8 cellular contexts compared by ENCODE assay signal in genomic region chr16:667780-668518, GRCh38. TPM values are rescaled to one million over a fixed set of nuclear protein-coding genes. Genes with fewer than 3 reads are reported as not detected.
A peak's percentile ranks its signal among the peaks of the same experiment; 100 is the strongest.
DNase-seq lines count a peak whose midpoint lies in the region; TF ChIP-seq lines count a peak whose summit lies in the region.

RHOT2 (plus strand) TSS chr16:668132; CDS start chr16:668200, 68 bp downstream.

- peaks cover 13% of the 10 kb centered on the region for H3K4me1 Mint-ChIP-seq in activated naive CD4-positive, alpha-beta T cell treated with anti-CD3 and anti-CD28 coated beads, Interleukin-2, amount 10 ng/mL, durations not matched to agents 7 days and 5 days

- H4K20me1 ChIP-seq in SK-N-SH (ENCODE audit: insufficient read depth) = 0 out of 2 replicates have a peak, but pooled peaks cover 6% of the 10 kb centered on the region

- peak; percentile 25 to 30; a peak in 1 of 4 replicates for TF ChIP-seq EP300 in SK-N-SH (IDR thresholded peaks at IDR 0.05; ENCODE audit: borderline replicate concordance in 1 of 2, low read depth in 1 of 2, low read length in 1 of 2)

- no peaks in the 10 kb centered on the region for H3K27me3 Mint-ChIP-seq in activated naive CD4-positive, alpha-beta T cell treated with anti-CD3 and anti-CD28 coated beads, Interleukin-2, amount 10 ng/mL, durations not matched to agents 7 days and 5 days

- H3K9ac ChIP-seq in SK-N-SH = peak within 1 kb of the TSS; percentile 88

- H3K79me2 ChIP-seq in SK-N-SH (ENCODE audit: insufficient read depth) = peaks cover 25% of the 10 kb centered on the region

- H3K36me3 ChIP-seq in SK-N-SH (replicated peaks in 1 of 2; ENCODE audit: control insufficient read depth in 1 of 2, insufficient read depth in 2 of 2, low read length in 1 of 2) = peaks cover 5 to 42% of the 10 kb centered on the region in 2 experiments

- no peaks in the 10 kb centered on the region for H3K9me3 Mint-ChIP-seq in activated naive CD4-positive, alpha-beta T cell treated with anti-CD3 and anti-CD28 coated beads, Interleukin-2, amount 10 ng/mL, durations not matched to agents 7 days and 5 days

- H3K4me3 Mint-ChIP-seq in activated naive CD4-positive, alpha-beta T cell treated with anti-CD3 and anti-CD28 coated beads, Interleukin-2, amount 10 ng/mL, durations not matched to agents 7 days and 5 days = peak within 1 kb of the TSS; percentile 79

- WGBS in SK-N-SH (ENCODE audit: low lambda C conversion rate) = under 1% methylated on average over 26 of the region's 78 CpGs

- no peaks in the 10 kb centered on the region for H3K27me3 ChIP-seq in SK-N-SH (ENCODE audit: insufficient read depth)

- no peaks in the 10 kb centered on the region for H3K9me2 ChIP-seq in SK-N-SH

- POLR2A ChIA-PET in SK-N-SH (lab: Yijun Ruan, JAX) = interaction anchor here (0.6 to 1.5 kb wide), 3 partner anchors 11 to 16 kb away, joined by 4 read pairs; partner anchors contain the start of genes JMJD8 and STUB1

- peak; percentile 44; the same call in 1 of the 2 replicates for TF ChIP-seq RAD21 in SK-N-SH (IDR thresholded peaks at IDR 0.05; ENCODE audit: low read length)

- H3K9me3 ChIP-seq in SK-N-SH = no peaks in the 10 kb centered on the region

- peaks cover 0 to 15% of the 10 kb centered on the region in 2 experiments; a peak in 1 of 4 replicates for H3K4me1 ChIP-seq in SK-N-SH (ENCODE audit: control insufficient read depth in 1 of 2, insufficient read depth in 2 of 2, low read depth in 1 of 2, low read length in 1 of 2)

- H3K36me3 Mint-ChIP-seq in activated naive CD4-positive, alpha-beta T cell treated with anti-CD3 and anti-CD28 coated beads, Interleukin-2, amount 10 ng/mL, durations not matched to agents 7 days and 5 days = peaks cover 4% of the 10 kb centered on the region

- H3F3A ChIP-seq in SK-N-SH (replicated peaks; ENCODE audit: insufficient read depth) = no peaks in the 10 kb centered on the region

- peak within 1 kb of the TSS; percentile 56 to 81 for H3K27ac ChIP-seq in SK-N-SH (ENCODE audit: low read depth in 2 of 2, low read length in 1 of 2)

- peak within 1 kb of the TSS; percentile 84 for H3K27ac Mint-ChIP-seq in activated naive CD4-positive, alpha-beta T cell treated with anti-CD3 and anti-CD28 coated beads, Interleukin-2, amount 10 ng/mL, durations not matched to agents 7 days and 5 days

- H2AFZ ChIP-seq in SK-N-SH (ENCODE audit: low read depth) = peak within 1 kb of the TSS; percentile 36; the same call in 1 of the 2 replicates

- TF ChIP-seq CTCF in HFF-Myc (IDR thresholded peaks at IDR 0.05; ENCODE audit: low read depth, low read length, missing control alignments) = peak; percentile 69
- TF ChIP-seq CTCF in SK-N-SH (IDR thresholded peaks at IDR 0.05) = peak; percentile 82

- H3K4me3 ChIP-seq in HFF-Myc (replicated peaks; ENCODE audit: low read depth, low read length) (peak within 1 kb of the TSS; percentile 96), SK-N-SH (ENCODE audit: low read depth in 2 of 2, low read length in 1 of 2) (peak within 1 kb of the TSS; percentile 88 to 93)

- DNase-seq in GF-D8 (lab: John Stamatoyannopoulos, UW) = peak; percentile 65
- DNase-seq in HFF-Myc (ENCODE audit: extremely low read depth, low read depth) = no peak
- DNase-seq in NCI-H1048 (lab: John Stamatoyannopoulos, UW) = peak; percentile 24
- DNase-seq in SK-N-SH = peak; percentile 96
- DNase-seq in activated naive CD4-positive, alpha-beta T cell treated with anti-CD3 and anti-CD28 coated beads, Interleukin-2, amount 10 ng/mL, durations not matched to agents 7 days and 5 days = peak; percentile 94
- DNase-seq in germinal center (ENCODE audit: low spot score) = peak; percentile 81
- peak; percentile 82 for DNase-seq in occipital lobe (lab: John Stamatoyannopoulos, UW)
- peak; percentile 93 for DNase-seq in superior temporal gyrus (ENCODE audit: extremely low spot score)

- H3K4me2 ChIP-seq in SK-N-SH = peak within 1 kb of the TSS; percentile 96

- CTCF ChIA-PET in SK-N-SH (lab: Yijun Ruan, JAX) = interaction anchor here (0.6 to 6.3 kb wide), 19 partner anchors 8 to 276 kb away, joined by 3 to 69 read pairs (median 5); partner anchors contain the start of genes JMJD8, RHBDL1, WDR24 and WDR90
- CTCF ChIA-PET in activated naive CD4-positive, alpha-beta T cell treated with anti-CD3 and anti-CD28 coated beads, Interleukin-2, amount 10 ng/mL, durations not matched to agents 7 days and 5 days (lab: Charles Lee) = interaction anchor here (1.2 to 1.4 kb wide), 3 partner anchors 13 to 74 kb away, joined by 4 to 6 read pairs (median 5); no protein-coding TSS in a partner anchor

TF ChIP-seq in SK-N-SH, 30 proteins besides CTCF, POLR2A, EP300 and RAD21 (continues in another document):
- no peak for TF ChIP-seq EZH2phosphoT487 (IDR thresholded peaks at IDR 0.05; ENCODE audit: borderline replicate concordance, low read depth)
- TF ChIP-seq ELF1 (IDR thresholded peaks at IDR 0.05) = peak; percentile 79
- peak; percentile 74 for TF ChIP-seq REST (IDR thresholded peaks at IDR 0.05; ENCODE audit: low read depth, low read length)
- peak; percentile 52; the same call in 1 of the 2 replicates for TF ChIP-seq ZBTB33 (IDR thresholded peaks at IDR 0.05; ENCODE audit: borderline replicate concordance, low read depth)
- TF ChIP-seq FOXJ3 (CRISPR knock-in tag; IDR thresholded peaks at IDR 0.05) = no peak
- no peak for TF ChIP-seq JUND (IDR thresholded peaks at IDR 0.05)
- no peak for TF ChIP-seq NFIC (IDR thresholded peaks at IDR 0.05; ENCODE audit: borderline replicate concordance)
- TF ChIP-seq FOSL2 (IDR thresholded peaks at IDR 0.05; ENCODE audit: borderline replicate concordance, low read depth) = no peak; the same call in 1 of the 2 replicates
- no peak for TF ChIP-seq TEAD4 (IDR thresholded peaks at IDR 0.05; ENCODE audit: borderline replicate concordance, insufficient read depth)
- peak; percentile 76; the same call in 1 of the 2 replicates for TF ChIP-seq MXI1 (IDR thresholded peaks at IDR 0.05; ENCODE audit: low read depth, low read length)
- TF ChIP-seq RFX5 (IDR thresholded peaks at IDR 0.05; ENCODE audit: low read length) = no peak
- TF ChIP-seq GATA2 (CRISPR knock-in tag; IDR thresholded peaks at IDR 0.05) = no peak
- peak; percentile 57 for TF ChIP-seq PBX3 (IDR thresholded peaks at IDR 0.05)
- TF ChIP-seq GABPA (IDR thresholded peaks at IDR 0.05; ENCODE audit: low read depth) = peak; percentile 90
- no peak; the same call in 1 of the 2 replicates for TF ChIP-seq RCOR1 (IDR thresholded peaks at IDR 0.05; ENCODE audit: low read length)
- no peak; the same call in 1 of the 2 replicates for TF ChIP-seq MEF2A (IDR thresholded peaks at IDR 0.05; ENCODE audit: borderline replicate concordance, low read depth)
- TF ChIP-seq SIN3A (IDR thresholded peaks at IDR 0.05; ENCODE audit: borderline replicate concordance, low read depth, low read length) = peak; percentile 95; the same call in 1 of the 2 replicates

RNA-seq across cellular contexts. Expression of gene RHOT2, which starts in this region (rescaled TPM):
- polyA plus RNA-seq in SK-N-SH (2012; rRNA removed) = 229 and 255 TPM in 2 replicates
- 35.0 and 57.3 TPM in 2 replicates for polyA plus RNA-seq in SK-N-SH (2012; cell fraction: cytosol; rRNA removed)
- polyA plus RNA-seq in SK-N-SH (2012; cell fraction: nucleus; rRNA removed) = 1,708 and 2,289 TPM in 2 replicates
- 20.9 TPM for total RNA-seq in occipital lobe
